In the genomic region with DNA sequence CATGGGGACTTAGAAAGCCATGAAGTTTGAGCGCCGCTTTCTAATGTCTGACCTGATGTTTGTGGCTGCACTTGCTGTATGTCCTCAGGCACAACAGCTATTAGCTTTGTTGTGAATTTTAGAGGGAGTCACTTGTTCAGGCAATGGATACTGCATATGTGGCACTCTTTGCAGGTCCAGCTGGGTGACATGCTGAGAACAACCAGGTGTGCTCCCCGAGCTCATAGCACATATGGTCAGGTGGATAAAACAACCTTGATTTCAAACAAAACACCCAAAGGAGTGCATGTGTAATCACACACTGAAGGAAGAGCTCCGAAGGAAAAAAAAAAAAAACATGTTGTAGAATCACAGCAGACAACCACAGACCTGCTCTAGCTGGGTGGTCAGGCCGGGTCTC, we compare ENCODE assay signal across 19 cellular contexts.
"Had no signal": no experiment of that assay in that cellular context is flagged by ENCODE, and none has a peak within 500 bp of the region (broad histone marks: within the 10 kb centered on the region; RNA-seq: fewer than 3 reads in every experiment).

No MANE protein-coding gene starts in this region.

- H3K36me3 Mint-ChIP-seq: natural killer cell treated with Interleukin-12 subunit alpha and Interleukin-12 subunit beta and Interleukin-15 and Interleukin-18, amount 100 ng/mL, for 72 hours had no signal

- H3K27me3 Mint-ChIP-seq: activated CD4-positive, alpha-beta T cell treated with anti-CD3 and anti-CD28 coated beads for 36 hours; activated CD8-positive, alpha-beta T cell treated with anti-CD3 and anti-CD28 coated beads for 36 hours; activated naive CD8-positive, alpha-beta T cell treated with anti-CD3 and anti-CD28 coated beads, Interleukin-2, amount 50 U/mL, for 24 hours; dendritic cell treated with granulocyte-macrophage colony-stimulating factor and Interleukin-4, amounts not matched to agents 40 ng/mL and 50 ng/mL, for 4 days; effector memory CD8-positive, alpha-beta T cell; natural killer cell treated with Interleukin-12 subunit alpha and Interleukin-12 subunit beta and Interleukin-15 and Interleukin-18, amount 100 ng/mL, for 72 hours; T-cell had no signal

- ATAC-seq: activated naive CD8-positive, alpha-beta T cell treated with anti-CD3 and anti-CD28 coated beads, Interleukin-2, amount 50 U/mL, for 24 hours; effector memory CD8-positive, alpha-beta T cell; left lobe of liver; natural killer cell treated with Interleukin-12 subunit alpha and Interleukin-12 subunit beta and Interleukin-15 and Interleukin-18, amount 100 ng/mL, for 72 hours; stimulated activated naive CD8-positive, alpha-beta T cell treated with anti-CD3 and anti-CD28 coated beads, Interleukin-15, Interleukin-2, amounts not matched to agents 100 U/mL and 50 U/mL, for 24 hours; T-cell; upper lobe of right lung had no signal

- H3K27me3 ChIP-seq: ascending aorta, upper lobe of right lung had no signal

- H3K4me1 ChIP-seq: ascending aorta had no signal

- H3K4me3 ChIP-seq: ascending aorta, upper lobe of right lung had no signal

- H3K9me3 Mint-ChIP-seq: activated CD8-positive, alpha-beta T cell treated with anti-CD3 and anti-CD28 coated beads for 36 hours; activated naive CD8-positive, alpha-beta T cell treated with anti-CD3 and anti-CD28 coated beads, Interleukin-2, amount 50 U/mL, for 24 hours; activated T-cell treated with anti-CD3 and anti-CD28 coated beads, Interleukin-2, amount 50 U/mL, for 72 hours; dendritic cell treated with granulocyte-macrophage colony-stimulating factor and Interleukin-4, amounts not matched to agents 40 ng/mL and 50 ng/mL, for 4 days; effector memory CD8-positive, alpha-beta T cell; natural killer cell treated with Interleukin-12 subunit alpha and Interleukin-12 subunit beta and Interleukin-15 and Interleukin-18, amount 100 ng/mL, for 72 hours; T-cell had no signal

- H3K27ac Mint-ChIP-seq: activated CD8-positive, alpha-beta T cell treated with anti-CD3 and anti-CD28 coated beads for 36 hours; activated naive CD8-positive, alpha-beta T cell treated with anti-CD3 and anti-CD28 coated beads, Interleukin-2, amount 50 U/mL, for 24 hours; activated T-cell treated with anti-CD3 and anti-CD28 coated beads, Interleukin-2, amount 50 U/mL, for 72 hours; dendritic cell treated with granulocyte-macrophage colony-stimulating factor and Interleukin-4, amounts not matched to agents 40 ng/mL and 50 ng/mL, for 4 days; natural killer cell treated with Interleukin-12 subunit alpha and Interleukin-12 subunit beta and Interleukin-15 and Interleukin-18, amount 100 ng/mL, for 72 hours; T-cell had no signal

- H3K27ac ChIP-seq: ascending aorta, upper lobe of right lung had no signal

- DNase-seq: activated CD4-positive, alpha-beta T cell treated with anti-CD3 and anti-CD28 coated beads for 36 hours; activated CD8-positive, alpha-beta memory T cell treated with anti-CD3 and anti-CD28 coated beads, Interleukin-2, amount 50 U/mL, for 4 hours; activated CD8-positive, alpha-beta T cell treated with anti-CD3 and anti-CD28 coated beads for 36 hours; activated naive CD4-positive, alpha-beta T cell; activated naive CD8-positive, alpha-beta T cell treated with anti-CD3 and anti-CD28 coated beads, Interleukin-2, amount 50 U/mL, for 24 hours; activated T-cell treated with anti-CD3 and anti-CD28 coated beads, Interleukin-2, amount 50 U/mL, for 72 hours; effector memory CD8-positive, alpha-beta T cell; occipital lobe; stimulated activated CD4-positive, alpha-beta T cell treated with anti-CD3 and anti-CD28 coated beads, Interleukin-12 subunit alpha, Interleukin-12 subunit beta, amount 100 ng/mL, for 4 hours; stimulated activated CD4-positive, alpha-beta T cell treated with anti-CD3 and anti-CD28 coated beads, Interleukin-2, amount 100 ng/mL, for 48 hours; stimulated activated CD8-positive, alpha-beta memory T cell treated with anti-CD3 and anti-CD28 coated beads, Interleukin-4, amount 100 ng/mL, for 48 hours; stimulated activated naive CD8-positive, alpha-beta T cell treated with anti-CD3 and anti-CD28 coated beads, Interleukin-15, Interleukin-2, amounts not matched to agents 100 U/mL and 50 U/mL, for 24 hours; T-cell; T1000; upper lobe of right lung had no signal

- H3K36me3 ChIP-seq: ascending aorta, upper lobe of right lung had no signal

- H3K4me3 Mint-ChIP-seq: activated CD8-positive, alpha-beta T cell treated with anti-CD3 and anti-CD28 coated beads for 36 hours; activated naive CD8-positive, alpha-beta T cell treated with anti-CD3 and anti-CD28 coated beads, Interleukin-2, amount 50 U/mL, for 24 hours; dendritic cell treated with granulocyte-macrophage colony-stimulating factor and Interleukin-4, amounts not matched to agents 40 ng/mL and 50 ng/mL, for 4 days; natural killer cell treated with Interleukin-12 subunit alpha and Interleukin-12 subunit beta and Interleukin-15 and Interleukin-18, amount 100 ng/mL, for 72 hours had no signal

- H3K9me3 ChIP-seq: ascending aorta, upper lobe of right lung had no signal
